19 cellular contexts compared by ENCODE assay signal in the genomic region with DNA sequence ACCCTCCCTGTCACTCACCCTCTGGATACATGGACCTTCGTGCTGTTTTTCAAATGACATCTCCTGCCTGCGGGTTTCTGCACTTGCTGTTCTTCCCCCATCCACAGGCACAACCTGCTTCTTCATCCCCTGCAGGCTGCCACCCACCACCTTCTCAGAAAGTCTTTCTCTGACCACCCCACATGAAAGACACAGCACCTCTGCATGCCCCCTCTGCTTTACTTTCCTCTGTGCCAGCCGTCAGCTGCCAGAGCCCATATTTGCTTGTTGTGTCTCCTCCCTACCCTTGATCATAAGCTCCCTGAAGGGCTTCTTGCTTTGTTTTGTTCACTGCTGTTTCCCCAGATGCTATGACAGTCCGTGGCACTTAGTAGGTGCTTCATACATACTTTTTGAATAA. TPM values are rescaled to one million over a fixed set of nuclear protein-coding genes. Genes with fewer than 3 reads are reported as not detected.
DNase-seq lines count a peak whose midpoint lies in the region; ATAC-seq lines count a peak whose summit lies in the region.
"Had no signal": no experiment of that assay in that cellular context is flagged by ENCODE, and none has a peak within 500 bp of the region (broad histone marks: within the 10 kb centered on the region; RNA-seq: fewer than 3 reads in every experiment).

No MANE protein-coding gene starts in this region.

- no peaks in the 10 kb centered on the region for H3K27me3 ChIP-seq in HAP-1 (ENCODE audit: low read depth)
- H3K27me3 ChIP-seq: foreskin keratinocyte, sigmoid colon had no signal

- no peak for DNase-seq in activated naive CD4-positive, alpha-beta T cell treated with anti-CD3 and anti-CD28 coated beads, Interleukin-2, amount 50 U/mL, for 72 hours (ENCODE audit: low spot score in 2 of 2)
- no peak for DNase-seq in activated naive CD4-positive, alpha-beta T cell (lab: John Stamatoyannopoulos, UW)
- DNase-seq in T-helper 17 cell (no peak), HAP-1 (ENCODE audit: low spot score in 2 of 2) (no peak), NCI-H1436 (lab: John Stamatoyannopoulos, UW) (no peak)
- DNase-seq in stimulated activated naive CD8-positive, alpha-beta T cell treated with anti-CD3 and anti-CD28 coated beads, Interleukin-15, amount 100 ng/mL, for 72 hours: no peak
- DNase-seq: activated CD4-positive, alpha-beta T cell treated with anti-CD3 and anti-CD28 coated beads for 1 hour; aorta; foreskin keratinocyte; hypothalamus; IMR-90; mesendoderm; NCI-H2081; NCI-H524; SHP77 treated with DMSO at 0.1 percent for 48 hours; sigmoid colon; stimulated activated CD4-positive, alpha-beta T cell treated with anti-CD3 and anti-CD28 coated beads, Interleukin-1b, Interleukin-23, amount 100 ng/mL, for 48 hours had no signal

- no peak for ATAC-seq in activated naive CD4-positive, alpha-beta T cell treated with anti-CD3 and anti-CD28 coated beads, Interleukin-2, amount 50 U/mL, for 72 hours
- ATAC-seq in T-helper 17 cell (no peak), GM21737 (IDR thresholded peaks at IDR 0.05; ENCODE audit: unreplicated experiment) (no peak)
- no peak for ATAC-seq in stimulated activated naive CD8-positive, alpha-beta T cell treated with anti-CD3 and anti-CD28 coated beads, Interleukin-15, amount 100 ng/mL, for 72 hours
- ATAC-seq: foreskin keratinocyte had no signal

- in situ Hi-C loops in HAP-1 (cut with MboI; ENCODE audit: low sequenced_read_pairs): no loop called here

- peaks cover 8 to 12% of the 10 kb centered on the region in 2 donors for H3K36me3 Mint-ChIP-seq in activated naive CD4-positive, alpha-beta T cell treated with anti-CD3 and anti-CD28 coated beads, Interleukin-2, amount 50 U/mL, for 72 hours
- H3K36me3 Mint-ChIP-seq in T-helper 17 cell (ENCODE audit: low read depth): no peaks in the 10 kb centered on the region
- no peaks in the 10 kb centered on the region for H3K36me3 Mint-ChIP-seq in dendritic cell treated with granulocyte-macrophage colony-stimulating factor and Interleukin-4, amounts not matched to agents 40 ng/mL and 50 ng/mL, for 4 days (ENCODE audit: low read depth)

- intact Hi-C loops in dendritic cell treated with granulocyte-macrophage colony-stimulating factor and Interleukin-4, amounts not matched to agents 40 ng/mL and 50 ng/mL, for 4 days (cut with micrococcal nuclease): no loop called here

- peak overlapping the region; percentile 93 to 96 for H3K27ac Mint-ChIP-seq in activated naive CD4-positive, alpha-beta T cell treated with anti-CD3 and anti-CD28 coated beads, Interleukin-2, amount 50 U/mL, for 72 hours
- peak overlapping the region; percentile 93 for H3K27ac Mint-ChIP-seq in T-helper 17 cell
- H3K27ac Mint-ChIP-seq in dendritic cell treated with granulocyte-macrophage colony-stimulating factor and Interleukin-4, amounts not matched to agents 40 ng/mL and 50 ng/mL, for 4 days: peak overlapping the region; percentile 25
- peak overlapping the region; percentile 42 to 92 for H3K27ac Mint-ChIP-seq in stimulated activated naive CD8-positive, alpha-beta T cell treated with anti-CD3 and anti-CD28 coated beads, Interleukin-15, amount 100 ng/mL, for 72 hours

- H3K36me3 ChIP-seq in HAP-1 (replicated peaks): no peaks in the 10 kb centered on the region
- H3K36me3 ChIP-seq: sigmoid colon had no signal

- H3K27me3 Mint-ChIP-seq in T-helper 17 cell: no peaks in the 10 kb centered on the region
- peaks cover 3% of the 10 kb centered on the region for H3K27me3 Mint-ChIP-seq in dendritic cell treated with granulocyte-macrophage colony-stimulating factor and Interleukin-4, amounts not matched to agents 40 ng/mL and 50 ng/mL, for 4 days
- no peaks in the 10 kb centered on the region for H3K27me3 Mint-ChIP-seq in stimulated activated naive CD8-positive, alpha-beta T cell treated with anti-CD3 and anti-CD28 coated beads, Interleukin-15, amount 100 ng/mL, for 72 hours

- peaks cover 0 to 8% of the 10 kb centered on the region in 2 donors for H3K9me3 Mint-ChIP-seq in activated naive CD4-positive, alpha-beta T cell treated with anti-CD3 and anti-CD28 coated beads, Interleukin-2, amount 50 U/mL, for 72 hours
- no peaks in the 10 kb centered on the region for H3K9me3 Mint-ChIP-seq in dendritic cell treated with granulocyte-macrophage colony-stimulating factor and Interleukin-4, amounts not matched to agents 40 ng/mL and 50 ng/mL, for 4 days
- H3K9me3 Mint-ChIP-seq in stimulated activated naive CD8-positive, alpha-beta T cell treated with anti-CD3 and anti-CD28 coated beads, Interleukin-15, amount 100 ng/mL, for 72 hours: no peaks in the 10 kb centered on the region

- peaks cover 6% of the 10 kb centered on the region for H3K4me1 ChIP-seq in HAP-1
- H3K4me1 ChIP-seq: foreskin keratinocyte had no signal

- H3K4me1 Mint-ChIP-seq in T-helper 17 cell: peaks cover 31% of the 10 kb centered on the region
- H3K4me1 Mint-ChIP-seq in dendritic cell treated with granulocyte-macrophage colony-stimulating factor and Interleukin-4, amounts not matched to agents 40 ng/mL and 50 ng/mL, for 4 days (ENCODE audit: low read depth): peaks cover 18% of the 10 kb centered on the region
- peaks cover 43% of the 10 kb centered on the region for H3K4me1 Mint-ChIP-seq in stimulated activated naive CD8-positive, alpha-beta T cell treated with anti-CD3 and anti-CD28 coated beads, Interleukin-15, amount 100 ng/mL, for 72 hours

- no peak overlapping the region for H3K4me3 ChIP-seq in HAP-1
- H3K4me3 ChIP-seq: sigmoid colon had no signal

- H3K9me3 ChIP-seq in T-helper 17 cell (ENCODE audit: control insufficient read depth, low read length, poor library complexity, severe bottlenecking) (no peaks in the 10 kb centered on the region), HAP-1 (no peaks in the 10 kb centered on the region)
- H3K9me3 ChIP-seq: sigmoid colon had no signal

- H3K4me3 Mint-ChIP-seq in T-helper 17 cell: peak overlapping the region; percentile 45
- no peak overlapping the region for H3K4me3 Mint-ChIP-seq in dendritic cell treated with granulocyte-macrophage colony-stimulating factor and Interleukin-4, amounts not matched to agents 40 ng/mL and 50 ng/mL, for 4 days
- peak overlapping the region; percentile 29 to 70 for H3K4me3 Mint-ChIP-seq in stimulated activated naive CD8-positive, alpha-beta T cell treated with anti-CD3 and anti-CD28 coated beads, Interleukin-15, amount 100 ng/mL, for 72 hours

RNA-seq across cellular contexts. Expression of gene MYO5C, which starts 32.0 kb away (rescaled TPM):
- 1 to 10 TPM; 1.0 to 1.1 TPM for total RNA-seq in activated naive CD4-positive, alpha-beta T cell treated with anti-CD3 and anti-CD28 coated beads, Interleukin-2, amount 50 U/mL, for 72 hours
- total RNA-seq in T-helper 17 cell: 1 to 10 TPM; 1.5 to 3.3 TPM

Comparison
In these comparisons a context has a peak if more than half of its experiments do, and no peak if none do; other contexts are left out.
1. H3K27ac Mint-ChIP-seq: peak in every context shown above with its lines; median percentile 94 in activated naive CD4-positive, alpha-beta T cell treated with anti-CD3 and anti-CD28 coated beads, Interleukin-2, amount 50 U/mL, for 72 hours; 93 in T-helper 17 cell; 67 in stimulated activated naive CD8-positive, alpha-beta T cell treated with anti-CD3 and anti-CD28 coated beads, Interleukin-15, amount 100 ng/mL, for 72 hours; 25 in dendritic cell treated with granulocyte-macrophage colony-stimulating factor and Interleukin-4, amounts not matched to agents 40 ng/mL and 50 ng/mL, for 4 days.